Comparison of ENCODE assay signal across 23 cellular contexts in genomic region chr5:59479084-59479483, GRCh38.
DNase-seq lines count a peak whose midpoint lies in the region; ATAC-seq, FAIRE-seq and TF ChIP-seq lines count a peak whose summit lies in the region.
"Had no signal": no experiment of that assay in that cellular context is flagged by ENCODE, and none has a peak within 500 bp of the region (broad histone marks: within the 10 kb centered on the region; RNA-seq: fewer than 3 reads in every experiment).

No MANE protein-coding gene starts in this region.

- FAIRE-seq in GM19239 (lab: Jason Lieb, UNC), result no peak
- FAIRE-seq: GM18507 had no signal

- DNase-seq in DMS 273 (lab: John Stamatoyannopoulos, UW; ENCODE audit: unreplicated experiment) (peak; percentile 45), DMS 273 treated with DMSO at 0.1 percent for 48 hours (lab: John Stamatoyannopoulos, UW) (no peak), WTC11 (ENCODE audit: low spot score) (no peak), mesendoderm (peak; percentile 56), GM19239 (ENCODE audit: insufficient read length, low spot score) (no peak), HEK293T (ENCODE audit: extremely low spot score) (no peak), NCI-H2227 treated with DMSO at 0.1 percent for 48 hours (lab: John Stamatoyannopoulos, UW) (no peak)
- DNase-seq: DMS53; GOT3; HCEC 1CT; IMR-90; KG1; MM.1S; NCI-H1417; NCI-H1694; NCI-H2029 treated with DMSO at 0.1 percent for 48 hours; NCI-H2171 treated with DMSO at 0.1 percent for 48 hours; NCI-H524; NCI-H82; NK-92 treated with Interleukin-12 subunit alpha and Interleukin-12 subunit beta, amount 100 ng/mL, for 24 hours; PC-3 had no signal

- no CpG with 5 or more reads among the region's 2 CpGs for WGBS in mesendoderm (ENCODE audit: extremely low coverage, insufficient coverage, low lambda C conversion rate)

- no peaks in the 10 kb centered on the region for H3K27me3 Mint-ChIP-seq in WTC11 (ENCODE audit: low read depth)

- no peak overlapping the region for H3K23ac ChIP-seq in mesendoderm (ENCODE audit: low read length)

- no peaks in the 10 kb centered on the region for H3K27me3 ChIP-seq in mesendoderm (ENCODE audit: insufficient read depth, low read length, poor library complexity)

- POLR2A ChIA-PET in WTC11 (lab: Charles Lee) (interaction anchor here (1.0 kb wide), 1 partner anchor 12 kb away, joined by 3 read pairs; no protein-coding TSS in a partner anchor), HEK293T (lab: Yijun Ruan, JAX) (no interaction called here)

- H3K36me3 Mint-ChIP-seq in WTC11, result no peaks in the 10 kb centered on the region

- TF ChIP-seq CTCF in WTC11 (IDR thresholded peaks at IDR 0.05), result no peak

- H3K9ac ChIP-seq in mesendoderm (ENCODE audit: low read length), result no peak overlapping the region

- peak; percentile 80 for ATAC-seq in WTC11
- ATAC-seq: PC-3 had no signal

- no peak overlapping the region for H3K27ac ChIP-seq in mesendoderm (ENCODE audit: low read depth, low read length)
- H3K27ac ChIP-seq: 22Rv1 had no signal

- H3K9me3 Mint-ChIP-seq in WTC11, result peaks cover 5% of the 10 kb centered on the region

- H2AK5ac ChIP-seq in mesendoderm (ENCODE audit: low read length), result no peak overlapping the region

- no peak overlapping the region for H2BK5ac ChIP-seq in mesendoderm (ENCODE audit: low read length)

- peaks cover 24% of the 10 kb centered on the region for H3K4me1 Mint-ChIP-seq in WTC11

- no peak overlapping the region for H3K4me3 Mint-ChIP-seq in WTC11

- H3K56ac ChIP-seq in mesendoderm (ENCODE audit: low read length), result no peak overlapping the region

- no peak overlapping the region for H3K4me3 ChIP-seq in mesendoderm (ENCODE audit: low read length)

- no peak overlapping the region for H3K27ac Mint-ChIP-seq in WTC11

- no peak overlapping the region for H4K5ac ChIP-seq in mesendoderm (ENCODE audit: low read length)

- H3K4me2 ChIP-seq in mesendoderm (ENCODE audit: low read length), result no peak overlapping the region

- H3K18ac ChIP-seq in mesendoderm (ENCODE audit: low read length), result no peak overlapping the region

- H3K36me3 ChIP-seq in mesendoderm (ENCODE audit: control insufficient read depth, insufficient read depth, low read length), result no peaks in the 10 kb centered on the region

- no peaks in the 10 kb centered on the region for H3K79me1 ChIP-seq in mesendoderm (ENCODE audit: low read length)

- H2BK15ac ChIP-seq in mesendoderm (replicated peaks; ENCODE audit: low read depth), result no peak overlapping the region

- H2BK120ac ChIP-seq in mesendoderm (ENCODE audit: low read depth, low read length), result no peak overlapping the region

- CTCF ChIA-PET in WTC11 (lab: Charles Lee), result no interaction called here
- CTCF ChIA-PET in HEK293T (lab: Yijun Ruan, JAX), result no interaction called here

- no peak overlapping the region for H4K8ac ChIP-seq in mesendoderm (ENCODE audit: low read depth, low read length)

- peaks cover 2% of the 10 kb centered on the region for H3K4me1 ChIP-seq in mesendoderm (ENCODE audit: control insufficient read depth, low read depth, low read length)

- no peak overlapping the region for H3K4ac ChIP-seq in mesendoderm (ENCODE audit: low read depth, low read length)

- H3K79me2 ChIP-seq in mesendoderm (ENCODE audit: control insufficient read depth, insufficient read depth, low read length), result no peaks in the 10 kb centered on the region

TF ChIP-seq in WTC11, 78 proteins besides CTCF, POLR2A, EP300 and RAD21 (continues in another document):
- TF ChIP-seq ZNF423 (CRISPR knock-in tag; IDR thresholded peaks at IDR 0.05) (no peak), KAT7 (CRISPR knock-in tag; IDR thresholded peaks at IDR 0.05; ENCODE audit: borderline replicate concordance) (no peak), TP53 (CRISPR knock-in tag; IDR thresholded peaks at IDR 0.05) (no peak), ZBTB21 (CRISPR knock-in tag; IDR thresholded peaks at IDR 0.05; ENCODE audit: borderline replicate concordance) (no peak), ZNF416 (CRISPR knock-in tag; IDR thresholded peaks at IDR 0.05) (no peak), ZSCAN18 (CRISPR knock-in tag; IDR thresholded peaks at IDR 0.05) (no peak), NFYB (CRISPR knock-in tag; conservative IDR thresholded peaks at IDR 0.05; ENCODE audit: low read depth) (no peak), CDX4 (CRISPR knock-in tag; IDR thresholded peaks at IDR 0.05; ENCODE audit: borderline replicate concordance) (no peak), ZNF512 (CRISPR knock-in tag; IDR thresholded peaks at IDR 0.05; ENCODE audit: borderline replicate concordance) (no peak), ZNF138 (CRISPR knock-in tag; conservative IDR thresholded peaks at IDR 0.05) (no peak), SP1 (CRISPR knock-in tag; conservative IDR thresholded peaks at IDR 0.05) (no peak)

TF ChIP-seq in HEK293T, 16 proteins besides CTCF, POLR2A, EP300 and RAD21:
- TF ChIP-seq PKNOX1 (IDR thresholded peaks at IDR 0.05), result no peak
- no peak for TF ChIP-seq CTBP1 (IDR thresholded peaks at IDR 0.05; ENCODE audit: borderline replicate concordance)
- TF ChIP-seq ELF4 (IDR thresholded peaks at IDR 0.05), result no peak
- no peak for TF ChIP-seq ZNF384 (IDR thresholded peaks at IDR 0.05)
- no peak for TF ChIP-seq HDGF (IDR thresholded peaks at IDR 0.05; ENCODE audit: borderline replicate concordance)
- no peak for TF ChIP-seq TARDBP (IDR thresholded peaks at IDR 0.05)
- TF ChIP-seq NFRKB (IDR thresholded peaks at IDR 0.05), result no peak
- TF ChIP-seq LEF1 (IDR thresholded peaks at IDR 0.05; ENCODE audit: borderline replicate concordance), result no peak
- TF ChIP-seq FOXK2 (IDR thresholded peaks at IDR 0.05), result no peak
- no peak for TF ChIP-seq BHLHE40 (IDR thresholded peaks at IDR 0.05; ENCODE audit: borderline replicate concordance)
- TF ChIP-seq SUZ12 (IDR thresholded peaks at IDR 0.05), result no peak
- TF ChIP-seq FOXA1 (IDR thresholded peaks at IDR 0.05), result no peak
- TF ChIP-seq FOXM1 (IDR thresholded peaks at IDR 0.05; ENCODE audit: borderline replicate concordance), result no peak
- no peak for TF ChIP-seq L3MBTL2 (conservative IDR thresholded peaks at IDR 0.05)
- TF ChIP-seq ARNT (IDR thresholded peaks at IDR 0.05), result no peak
- no peak for TF ChIP-seq SP1 (IDR thresholded peaks at IDR 0.05)

Comparison
In these comparisons a context has a peak if more than half of its experiments do, and no peak if none do; other contexts are left out.
1. DNase-seq: peak in DMS 273 (single experiment) and mesendoderm (single experiment); none in DMS 273 treated with DMSO at 0.1 percent for 48 hours (single experiment), WTC11 (single experiment), GM19239 (single experiment), HEK293T (single experiment) and NCI-H2227 treated with DMSO at 0.1 percent for 48 hours (single experiment).